Comparison of ENCODE assay signal across 1 cellular context in the genomic region with DNA sequence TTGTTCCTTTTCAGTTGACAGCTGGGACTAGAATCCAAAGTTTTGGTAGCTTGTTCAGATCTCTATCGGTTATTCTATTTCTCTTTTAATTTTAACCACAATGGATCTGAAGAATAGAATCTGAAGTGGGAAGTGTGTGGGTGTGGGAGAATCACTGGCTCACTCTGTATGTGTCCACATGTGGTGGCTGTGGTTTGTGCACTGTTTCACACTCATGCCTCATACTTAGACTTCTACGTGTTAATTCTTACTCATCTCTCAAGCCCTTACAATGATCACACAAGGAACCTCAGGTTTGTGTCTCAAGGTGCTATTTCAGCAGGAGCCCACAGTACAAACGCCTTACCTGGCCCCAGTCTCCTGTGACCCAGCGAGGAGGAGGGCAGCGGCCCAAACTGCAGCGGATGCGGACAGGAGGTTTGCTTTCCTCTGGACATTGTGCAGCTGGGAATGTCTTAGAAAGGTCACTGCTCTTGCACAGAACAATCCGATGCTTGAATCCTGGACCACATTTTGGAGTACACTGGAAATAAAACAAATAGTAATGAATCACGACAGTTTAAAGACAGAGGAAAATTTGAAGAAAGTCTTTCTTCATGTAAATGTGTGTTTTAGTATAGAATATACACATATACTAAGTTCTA.
TF ChIP-seq lines count a peak whose summit lies in the region.

No MANE protein-coding gene starts in this region.

TF ChIP-seq in GM12878, 131 proteins besides CTCF, POLR2A, EP300 and RAD21 (continued from another document and continues in another):
- TF ChIP-seq, protein P1, sequence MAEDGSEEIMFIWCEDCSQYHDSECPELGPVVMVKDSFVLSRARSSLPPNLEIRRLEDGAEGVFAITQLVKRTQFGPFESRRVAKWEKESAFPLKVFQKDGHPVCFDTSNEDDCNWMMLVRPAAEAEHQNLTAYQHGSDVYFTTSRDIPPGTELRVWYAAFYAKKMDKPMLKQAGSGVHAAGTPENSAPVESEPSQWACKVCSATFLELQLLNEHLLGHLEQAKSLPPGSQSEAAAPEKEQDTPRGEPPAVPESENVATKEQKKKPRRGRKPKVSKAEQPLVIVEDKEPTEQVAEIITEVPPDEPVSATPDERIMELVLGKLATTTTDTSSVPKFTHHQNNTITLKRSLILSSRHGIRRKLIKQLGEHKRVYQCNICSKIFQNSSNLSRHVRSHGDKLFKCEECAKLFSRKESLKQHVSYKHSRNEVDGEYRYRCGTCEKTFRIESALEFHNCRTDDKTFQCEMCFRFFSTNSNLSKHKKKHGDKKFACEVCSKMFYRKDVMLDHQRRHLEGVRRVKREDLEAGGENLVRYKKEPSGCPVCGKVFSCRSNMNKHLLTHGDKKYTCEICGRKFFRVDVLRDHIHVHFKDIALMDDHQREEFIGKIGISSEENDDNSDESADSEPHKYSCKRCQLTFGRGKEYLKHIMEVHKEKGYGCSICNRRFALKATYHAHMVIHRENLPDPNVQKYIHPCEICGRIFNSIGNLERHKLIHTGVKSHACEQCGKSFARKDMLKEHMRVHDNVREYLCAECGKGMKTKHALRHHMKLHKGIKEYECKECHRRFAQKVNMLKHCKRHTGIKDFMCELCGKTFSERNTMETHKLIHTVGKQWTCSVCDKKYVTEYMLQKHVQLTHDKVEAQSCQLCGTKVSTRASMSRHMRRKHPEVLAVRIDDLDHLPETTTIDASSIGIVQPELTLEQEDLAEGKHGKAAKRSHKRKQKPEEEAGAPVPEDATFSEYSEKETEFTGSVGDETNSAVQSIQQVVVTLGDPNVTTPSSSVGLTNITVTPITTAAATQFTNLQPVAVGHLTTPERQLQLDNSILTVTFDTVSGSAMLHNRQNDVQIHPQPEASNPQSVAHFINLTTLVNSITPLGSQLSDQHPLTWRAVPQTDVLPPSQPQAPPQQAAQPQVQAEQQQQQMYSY (CRISPR knock-in tag; IDR thresholded peaks at IDR 0.05) = no peak
- TF ChIP-seq BACH1 (IDR thresholded peaks at IDR 0.05; ENCODE audit: borderline replicate concordance) (peak; percentile 24; the same call in 1 of the 2 replicates), FOXK2 (IDR thresholded peaks at IDR 0.05) (no peak), POLR2AphosphoS5 (IDR thresholded peaks at IDR 0.05; ENCODE audit: low read length) (no peak), CBFB (IDR thresholded peaks at IDR 0.05; ENCODE audit: low read depth) (peak; percentile 91), SMAD1 (IDR thresholded peaks at IDR 0.05; ENCODE audit: low read depth, partially characterized antibody) (peak; percentile 69), NR2F1 (conservative IDR thresholded peaks at IDR 0.05) (0 out of 2 replicates have a peak, but pooled peaks have one; percentile 13), WRNIP1 (IDR thresholded peaks at IDR 0.05; ENCODE audit: borderline replicate concordance, low read depth, low read length) (no peak), SMC3 (IDR thresholded peaks at IDR 0.05; ENCODE audit: borderline replicate concordance, low read length) (no peak), FOXM1 (IDR thresholded peaks at IDR 0.05; ENCODE audit: low read depth, low read length) (peak; percentile 89; the same call in 1 of the 2 replicates), FOS (IDR thresholded peaks at IDR 0.05; ENCODE audit: borderline replicate concordance, extremely low read depth, insufficient read length) (no peak), TCF12 (IDR thresholded peaks at IDR 0.05; ENCODE audit: low read depth, low read length) (0 out of 2 replicates have a peak, but pooled peaks have one; percentile 40), RELA (IDR thresholded peaks at IDR 0.05; ENCODE audit: borderline replicate concordance, partially characterized antibody) (no peak), GATAD2B (conservative IDR thresholded peaks at IDR 0.05; ENCODE audit: low read depth) (peak; percentile 73), POU2F2 (IDR thresholded peaks at IDR 0.05; ENCODE audit: borderline replicate concordance, low read depth, low read length) (0 out of 3 replicates have a peak, but pooled peaks have one; percentile 46), BCL11A (IDR thresholded peaks at IDR 0.05; ENCODE audit: low read depth, low read length) (peak; percentile 74; the same call in 1 of the 2 replicates), MYB (IDR thresholded peaks at IDR 0.05; ENCODE audit: borderline replicate concordance, low read depth, low read length) (no peak), DPF2 (IDR thresholded peaks at IDR 0.05) (peak; percentile 68), RBBP5 (conservative IDR thresholded peaks at IDR 0.05) (no peak), LARP7 (IDR thresholded peaks at IDR 0.05) (no peak), ZNF24 (IDR thresholded peaks at IDR 0.05) (peak; percentile 73), ZNF217 (IDR thresholded peaks at IDR 0.05) (no peak), MTA3 (IDR thresholded peaks at IDR 0.05; ENCODE audit: borderline replicate concordance, low read length) (peak; percentile 72; the same call in 1 of the 2 replicates), GABPA (IDR thresholded peaks at IDR 0.05; ENCODE audit: low read depth) (no peak), YY1 (IDR thresholded peaks at IDR 0.05; ENCODE audit: low read depth, low read length) (no peak), BRCA1 (IDR thresholded peaks at IDR 0.05; ENCODE audit: low read depth, low read length) (no peak), CEBPB (IDR thresholded peaks at IDR 0.05; ENCODE audit: borderline replicate concordance in 1 of 2, low read depth in 2 of 2, low read length in 2 of 2) (no peak), KLF5 (IDR thresholded peaks at IDR 0.05; ENCODE audit: partially characterized antibody) (no peak), NBN (IDR thresholded peaks at IDR 0.05) (no peak), SMAD5 (IDR thresholded peaks at IDR 0.05; ENCODE audit: low read depth) (no peak), EZH2 (IDR thresholded peaks at IDR 0.05; ENCODE audit: borderline replicate concordance, control insufficient read depth, low read depth, low read length) (no peak), ETV6 (conservative IDR thresholded peaks at IDR 0.05 in 1 of 2, IDR thresholded peaks at IDR 0.05 in 1 of 2; ENCODE audit: borderline replicate concordance in 1 of 2, low read depth in 1 of 2) (0 out of 4 replicates have a peak, but pooled peaks of 1 of the 2 experiments have one; percentile 24), PAX5 (IDR thresholded peaks at IDR 0.05; ENCODE audit: borderline replicate concordance, low read depth, low read length) (peak; percentile 65; the same call in 1 of the 2 replicates), IKZF2 (IDR thresholded peaks at IDR 0.05) (peak; percentile 62 to 66; a peak in 2 of 4 replicates), BMI1 (IDR thresholded peaks at IDR 0.05; ENCODE audit: borderline replicate concordance) (peak; percentile 23; the same call in 1 of the 2 replicates), BHLHE40 (IDR thresholded peaks at IDR 0.05; ENCODE audit: borderline replicate concordance in 1 of 2, low read depth in 2 of 2, low read length in 1 of 2) (peak in 1 of 2 experiments; percentile 62; a peak in 1 of 4 replicates), TBL1XR1 (IDR thresholded peaks at IDR 0.05; ENCODE audit: low read depth, low read length) (no peak), HCFC1 (IDR thresholded peaks at IDR 0.05; ENCODE audit: low read length) (no peak), EGR1 (IDR thresholded peaks at IDR 0.05; ENCODE audit: borderline replicate concordance in 1 of 2, low read depth in 2 of 2, low read length in 2 of 2) (peak in 1 of 2 experiments; percentile 88; a peak in 2 of 3 replicates), MEF2A (IDR thresholded peaks at IDR 0.05; ENCODE audit: insufficient read depth, low read depth, low read length) (0 out of 2 replicates have a peak, but pooled peaks have one; percentile 53), HDAC2 (IDR thresholded peaks at IDR 0.05) (no peak), TCF3 (IDR thresholded peaks at IDR 0.05; ENCODE audit: borderline replicate concordance, insufficient read depth, low read depth, low read length) (0 out of 2 replicates have a peak, but pooled peaks have one; percentile 25), TCF7 (IDR thresholded peaks at IDR 0.05; ENCODE audit: borderline replicate concordance) (no peak; the same call in 1 of the 2 replicates)
- TF ChIP-seq, protein P2, sequence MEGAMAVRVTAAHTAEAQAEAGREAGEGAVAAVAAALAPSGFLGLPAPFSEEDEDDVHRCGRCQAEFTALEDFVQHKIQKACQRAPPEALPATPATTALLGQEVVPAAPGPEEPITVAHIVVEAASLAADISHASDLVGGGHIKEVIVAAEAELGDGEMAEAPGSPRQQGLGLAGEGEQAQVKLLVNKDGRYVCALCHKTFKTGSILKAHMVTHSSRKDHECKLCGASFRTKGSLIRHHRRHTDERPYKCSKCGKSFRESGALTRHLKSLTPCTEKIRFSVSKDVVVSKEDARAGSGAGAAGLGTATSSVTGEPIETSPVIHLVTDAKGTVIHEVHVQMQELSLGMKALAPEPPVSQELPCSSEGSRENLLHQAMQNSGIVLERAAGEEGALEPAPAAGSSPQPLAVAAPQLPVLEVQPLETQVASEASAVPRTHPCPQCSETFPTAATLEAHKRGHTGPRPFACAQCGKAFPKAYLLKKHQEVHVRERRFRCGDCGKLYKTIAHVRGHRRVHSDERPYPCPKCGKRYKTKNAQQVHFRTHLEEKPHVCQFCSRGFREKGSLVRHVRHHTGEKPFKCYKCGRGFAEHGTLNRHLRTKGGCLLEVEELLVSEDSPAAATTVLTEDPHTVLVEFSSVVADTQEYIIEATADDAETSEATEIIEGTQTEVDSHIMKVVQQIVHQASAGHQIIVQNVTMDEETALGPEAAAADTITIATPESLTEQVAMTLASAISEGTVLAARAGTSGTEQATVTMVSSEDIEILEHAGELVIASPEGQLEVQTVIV (IDR thresholded peaks at IDR 0.05; ENCODE audit: borderline replicate concordance, partially characterized antibody) = no peak
- TF ChIP-seq, protein P3, sequence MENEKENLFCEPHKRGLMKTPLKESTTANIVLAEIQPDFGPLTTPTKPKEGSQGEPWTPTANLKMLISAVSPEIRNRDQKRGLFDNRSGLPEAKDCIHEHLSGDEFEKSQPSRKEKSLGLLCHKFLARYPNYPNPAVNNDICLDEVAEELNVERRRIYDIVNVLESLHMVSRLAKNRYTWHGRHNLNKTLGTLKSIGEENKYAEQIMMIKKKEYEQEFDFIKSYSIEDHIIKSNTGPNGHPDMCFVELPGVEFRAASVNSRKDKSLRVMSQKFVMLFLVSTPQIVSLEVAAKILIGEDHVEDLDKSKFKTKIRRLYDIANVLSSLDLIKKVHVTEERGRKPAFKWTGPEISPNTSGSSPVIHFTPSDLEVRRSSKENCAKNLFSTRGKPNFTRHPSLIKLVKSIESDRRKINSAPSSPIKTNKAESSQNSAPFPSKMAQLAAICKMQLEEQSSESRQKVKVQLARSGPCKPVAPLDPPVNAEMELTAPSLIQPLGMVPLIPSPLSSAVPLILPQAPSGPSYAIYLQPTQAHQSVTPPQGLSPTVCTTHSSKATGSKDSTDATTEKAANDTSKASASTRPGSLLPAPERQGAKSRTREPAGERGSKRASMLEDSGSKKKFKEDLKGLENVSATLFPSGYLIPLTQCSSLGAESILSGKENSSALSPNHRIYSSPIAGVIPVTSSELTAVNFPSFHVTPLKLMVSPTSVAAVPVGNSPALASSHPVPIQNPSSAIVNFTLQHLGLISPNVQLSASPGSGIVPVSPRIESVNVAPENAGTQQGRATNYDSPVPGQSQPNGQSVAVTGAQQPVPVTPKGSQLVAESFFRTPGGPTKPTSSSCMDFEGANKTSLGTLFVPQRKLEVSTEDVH (IDR thresholded peaks at IDR 0.05; ENCODE audit: low read depth, partially characterized antibody) = no peak
- TF ChIP-seq, protein P4, sequence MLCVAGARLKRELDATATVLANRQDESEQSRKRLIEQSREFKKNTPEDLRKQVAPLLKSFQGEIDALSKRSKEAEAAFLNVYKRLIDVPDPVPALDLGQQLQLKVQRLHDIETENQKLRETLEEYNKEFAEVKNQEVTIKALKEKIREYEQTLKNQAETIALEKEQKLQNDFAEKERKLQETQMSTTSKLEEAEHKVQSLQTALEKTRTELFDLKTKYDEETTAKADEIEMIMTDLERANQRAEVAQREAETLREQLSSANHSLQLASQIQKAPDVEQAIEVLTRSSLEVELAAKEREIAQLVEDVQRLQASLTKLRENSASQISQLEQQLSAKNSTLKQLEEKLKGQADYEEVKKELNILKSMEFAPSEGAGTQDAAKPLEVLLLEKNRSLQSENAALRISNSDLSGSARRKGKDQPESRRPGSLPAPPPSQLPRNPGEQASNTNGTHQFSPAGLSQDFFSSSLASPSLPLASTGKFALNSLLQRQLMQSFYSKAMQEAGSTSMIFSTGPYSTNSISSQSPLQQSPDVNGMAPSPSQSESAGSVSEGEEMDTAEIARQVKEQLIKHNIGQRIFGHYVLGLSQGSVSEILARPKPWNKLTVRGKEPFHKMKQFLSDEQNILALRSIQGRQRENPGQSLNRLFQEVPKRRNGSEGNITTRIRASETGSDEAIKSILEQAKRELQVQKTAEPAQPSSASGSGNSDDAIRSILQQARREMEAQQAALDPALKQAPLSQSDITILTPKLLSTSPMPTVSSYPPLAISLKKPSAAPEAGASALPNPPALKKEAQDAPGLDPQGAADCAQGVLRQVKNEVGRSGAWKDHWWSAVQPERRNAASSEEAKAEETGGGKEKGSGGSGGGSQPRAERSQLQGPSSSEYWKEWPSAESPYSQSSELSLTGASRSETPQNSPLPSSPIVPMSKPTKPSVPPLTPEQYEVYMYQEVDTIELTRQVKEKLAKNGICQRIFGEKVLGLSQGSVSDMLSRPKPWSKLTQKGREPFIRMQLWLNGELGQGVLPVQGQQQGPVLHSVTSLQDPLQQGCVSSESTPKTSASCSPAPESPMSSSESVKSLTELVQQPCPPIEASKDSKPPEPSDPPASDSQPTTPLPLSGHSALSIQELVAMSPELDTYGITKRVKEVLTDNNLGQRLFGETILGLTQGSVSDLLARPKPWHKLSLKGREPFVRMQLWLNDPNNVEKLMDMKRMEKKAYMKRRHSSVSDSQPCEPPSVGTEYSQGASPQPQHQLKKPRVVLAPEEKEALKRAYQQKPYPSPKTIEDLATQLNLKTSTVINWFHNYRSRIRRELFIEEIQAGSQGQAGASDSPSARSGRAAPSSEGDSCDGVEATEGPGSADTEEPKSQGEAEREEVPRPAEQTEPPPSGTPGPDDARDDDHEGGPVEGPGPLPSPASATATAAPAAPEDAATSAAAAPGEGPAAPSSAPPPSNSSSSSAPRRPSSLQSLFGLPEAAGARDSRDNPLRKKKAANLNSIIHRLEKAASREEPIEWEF (IDR thresholded peaks at IDR 0.05; ENCODE audit: insufficient replicate concordance, low read depth, low read length) = no peak
- TF ChIP-seq, protein P5, sequence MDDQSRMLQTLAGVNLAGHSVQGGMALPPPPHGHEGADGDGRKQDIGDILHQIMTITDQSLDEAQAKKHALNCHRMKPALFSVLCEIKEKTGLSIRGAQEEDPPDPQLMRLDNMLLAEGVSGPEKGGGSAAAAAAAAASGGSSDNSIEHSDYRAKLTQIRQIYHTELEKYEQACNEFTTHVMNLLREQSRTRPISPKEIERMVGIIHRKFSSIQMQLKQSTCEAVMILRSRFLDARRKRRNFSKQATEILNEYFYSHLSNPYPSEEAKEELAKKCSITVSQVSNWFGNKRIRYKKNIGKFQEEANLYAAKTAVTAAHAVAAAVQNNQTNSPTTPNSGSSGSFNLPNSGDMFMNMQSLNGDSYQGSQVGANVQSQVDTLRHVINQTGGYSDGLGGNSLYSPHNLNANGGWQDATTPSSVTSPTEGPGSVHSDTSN (IDR thresholded peaks at IDR 0.05; ENCODE audit: insufficient replicate concordance, low read depth, low read length) = no peak
- TF ChIP-seq, protein P6, sequence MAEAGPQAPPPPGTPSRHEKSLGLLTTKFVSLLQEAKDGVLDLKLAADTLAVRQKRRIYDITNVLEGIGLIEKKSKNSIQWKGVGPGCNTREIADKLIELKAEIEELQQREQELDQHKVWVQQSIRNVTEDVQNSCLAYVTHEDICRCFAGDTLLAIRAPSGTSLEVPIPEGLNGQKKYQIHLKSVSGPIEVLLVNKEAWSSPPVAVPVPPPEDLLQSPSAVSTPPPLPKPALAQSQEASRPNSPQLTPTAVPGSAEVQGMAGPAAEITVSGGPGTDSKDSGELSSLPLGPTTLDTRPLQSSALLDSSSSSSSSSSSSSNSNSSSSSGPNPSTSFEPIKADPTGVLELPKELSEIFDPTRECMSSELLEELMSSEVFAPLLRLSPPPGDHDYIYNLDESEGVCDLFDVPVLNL (IDR thresholded peaks at IDR 0.05; ENCODE audit: low read depth, low read length) = no peak
